ENCODE assay signal across 1 cellular context in genomic region chr10:44883581-44884331, GRCh38.
A peak's percentile ranks its signal among the peaks of the same experiment; 100 is the strongest.
TF ChIP-seq lines count a peak whose summit lies in the region.

No MANE protein-coding gene starts in this region.

TF ChIP-seq in HepG2, 621 proteins besides CTCF, POLR2A, EP300 and RAD21 (continued from another document):
- TF ChIP-seq LRRFIP1 (CRISPR knock-in tag; conservative IDR thresholded peaks at IDR 0.05) (no peak), NFE2L2 (IDR thresholded peaks at IDR 0.05; ENCODE audit: low read length) (peak; percentile 7; the same call in 1 of the 2 replicates), HNF1B (CRISPR knock-in tag; IDR thresholded peaks at IDR 0.05) (no peak), ZFP36L1 (CRISPR knock-in tag; IDR thresholded peaks at IDR 0.05) (no peak), PBX3 (CRISPR knock-in tag; IDR thresholded peaks at IDR 0.05; ENCODE audit: borderline replicate concordance) (no peak)
TF ChIP-seq in HepG2: peak in this region for 1.
